ENCODE assay signal across 1 cellular context in the genomic region with DNA sequence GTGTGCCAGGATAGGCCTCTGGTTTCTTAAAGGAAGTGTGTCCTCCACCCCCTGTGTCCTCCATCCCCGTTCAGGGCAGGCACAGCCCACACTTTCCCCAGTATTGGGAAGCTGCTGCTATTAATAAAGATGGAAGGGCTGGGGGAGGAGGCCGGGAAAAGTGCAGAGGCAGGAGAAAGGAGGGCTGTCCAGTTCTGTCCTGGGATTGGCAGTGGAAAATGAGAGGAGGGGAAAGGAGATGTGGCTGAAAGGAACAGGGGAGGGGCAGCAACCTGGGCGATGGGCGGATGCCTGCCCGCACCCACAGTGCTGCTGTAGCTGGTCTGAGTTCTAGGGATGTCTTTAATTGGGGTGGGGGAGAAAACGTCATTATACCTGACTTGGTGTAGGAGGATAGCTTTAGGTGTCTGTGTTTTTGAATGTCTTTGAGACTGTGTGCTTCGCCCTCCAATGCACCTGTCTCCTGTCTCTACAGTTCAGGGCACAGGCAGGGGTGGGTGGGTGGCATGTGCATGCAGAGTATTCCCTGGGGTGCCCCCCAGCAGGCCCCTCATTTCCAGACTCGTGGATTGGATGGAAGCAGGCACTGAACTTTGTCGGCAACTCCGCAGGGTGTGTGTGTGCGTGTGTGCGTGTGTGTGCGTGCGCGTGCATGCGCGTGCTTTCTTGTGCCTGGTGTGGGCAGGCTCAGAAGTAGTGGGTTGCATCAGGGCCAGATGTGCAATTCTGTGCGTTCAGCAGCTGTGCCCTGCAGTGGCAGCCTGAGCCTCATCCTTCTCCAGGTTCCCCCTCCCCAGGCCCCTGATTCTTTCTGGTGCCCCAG.
TF ChIP-seq lines count a peak whose summit lies in the region.

No MANE protein-coding gene starts in this region.

TF ChIP-seq in H1, 55 proteins besides CTCF, POLR2A, EP300 and RAD21 (continued from another document):
- TF ChIP-seq CHD7 (IDR thresholded peaks at IDR 0.05; ENCODE audit: insufficient replicate concordance, low read length), result no peak
- no peak for TF ChIP-seq NANOG (IDR thresholded peaks at IDR 0.05; ENCODE audit: insufficient read depth, low read depth, low read length, poor library complexity, severe bottlenecking)
- no peak for TF ChIP-seq CREB1 (IDR thresholded peaks at IDR 0.05)
- no peak for TF ChIP-seq POU5F1 (IDR thresholded peaks at IDR 0.05; ENCODE audit: low read depth, low read length)
- TF ChIP-seq RNF2 (IDR thresholded peaks at IDR 0.05; ENCODE audit: borderline replicate concordance, low read depth, low read length, missing control alignments, poor library complexity, severe bottlenecking), result no peak
- no peak for TF ChIP-seq FOSL1 (IDR thresholded peaks at IDR 0.05; ENCODE audit: insufficient read depth, low read depth, low read length)
- TF ChIP-seq SIN3A (conservative IDR thresholded peaks at IDR 0.05 in 1 of 2, IDR thresholded peaks at IDR 0.05 in 1 of 2; ENCODE audit: low read depth in 1 of 2, low read length in 2 of 2), result no peak
TF ChIP-seq in H1: peak in this region for 0.
